In the genomic region with DNA sequence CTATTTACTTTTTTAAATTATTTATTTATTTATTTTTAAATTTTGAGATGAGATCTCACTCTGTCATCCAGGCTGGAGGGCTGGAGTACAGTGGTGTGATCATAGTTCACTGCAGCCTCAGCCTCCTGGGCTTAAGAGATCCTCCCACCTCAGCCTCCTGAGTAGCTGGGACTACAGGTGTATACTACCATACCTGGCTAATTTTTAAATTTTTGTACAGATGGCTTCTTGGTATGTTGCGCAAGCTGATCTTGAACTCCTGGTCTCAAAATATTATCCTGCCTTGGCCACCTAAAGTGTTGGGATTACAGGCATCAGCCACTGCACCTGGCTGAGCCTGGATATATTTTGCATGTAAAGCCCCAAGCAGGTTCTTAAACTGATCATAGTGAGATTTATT, we compare ENCODE assay signal across 1 cellular context.
TF ChIP-seq lines count a peak whose summit lies in the region.

No MANE protein-coding gene starts in this region.

TF ChIP-seq in IMR-90, 13 proteins besides CTCF, POLR2A, EP300 and RAD21:
- TF ChIP-seq SMC3 (IDR thresholded peaks at IDR 0.05; ENCODE audit: low read depth, low read length) (no peak), CEBPB (IDR thresholded peaks at IDR 0.05; ENCODE audit: low read depth, low read length) (peak; percentile 72), RFX5 (IDR thresholded peaks at IDR 0.05; ENCODE audit: low read depth, low read length) (no peak), MXI1 (IDR thresholded peaks at IDR 0.05; ENCODE audit: borderline replicate concordance, low read depth, low read length) (no peak)
